Comparison of ENCODE assay signal across 8 cellular contexts in the genomic region with DNA sequence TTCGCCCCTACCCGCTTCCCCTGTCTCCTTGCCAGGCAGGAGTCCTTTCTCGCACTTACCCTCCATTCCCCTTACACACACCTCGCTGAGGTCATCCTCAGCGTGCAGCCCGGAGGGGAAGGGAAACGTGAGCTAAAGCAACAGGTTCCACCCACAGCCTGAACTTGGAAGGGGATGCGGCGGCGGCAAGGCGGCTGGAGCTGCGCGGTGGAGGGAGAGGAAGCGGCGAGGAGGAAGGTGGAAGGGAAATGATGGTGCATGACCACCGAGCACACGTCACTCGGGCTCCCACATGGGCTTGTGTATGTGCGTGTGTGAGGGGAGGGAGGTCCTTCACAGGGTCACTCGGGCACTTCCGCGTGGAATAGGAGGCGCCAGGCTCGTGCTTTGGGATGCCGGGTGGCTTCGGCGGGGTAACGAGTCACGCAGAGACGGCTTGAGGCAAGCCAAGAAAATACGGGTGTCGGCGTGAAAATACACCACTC.
DNase-seq lines count a peak whose midpoint lies in the region; ATAC-seq and TF ChIP-seq lines count a peak whose summit lies in the region.

No MANE protein-coding gene starts in this region.

- H3K27me3 ChIP-seq in ascending aorta (no peaks in the 10 kb centered on the region), right atrium auricular region (no peaks in the 10 kb centered on the region), prostate gland (replicated peaks; ENCODE audit: insufficient read depth) (no peaks in the 10 kb centered on the region)

- H3K4me3 ChIP-seq in AG10803 (ENCODE audit: low read length) (peak overlapping the region; percentile 85), ascending aorta (peak overlapping the region; percentile 69 to 93), right atrium auricular region (peak overlapping the region; percentile 79 to 80), prostate gland (peak overlapping the region; percentile 51 to 59)

- 1% methylated on average over 33 of the region's 33 CpGs for WGBS in prostate gland

- H3K9me3 ChIP-seq in ascending aorta, result no peaks in the 10 kb centered on the region
- H3K9me3 ChIP-seq in right atrium auricular region, result no peaks in the 10 kb centered on the region
- H3K9me3 ChIP-seq in prostate gland, result no peaks in the 10 kb centered on the region

- TF ChIP-seq POLR2A in prostate gland (IDR thresholded peaks at IDR 0.05), result no peak

- H3K27ac ChIP-seq in ascending aorta (peak overlapping the region; percentile 99 to 100), right atrium auricular region (peak overlapping the region; percentile 97 to 98), prostate gland (peak overlapping the region; percentile 88 to 89)

- TF ChIP-seq CTCF in AG10803 (conservative IDR thresholded peaks at IDR 0.05; ENCODE audit: low read length) (no peak), GM13976 (IDR thresholded peaks at IDR 0.05; ENCODE audit: borderline replicate concordance, control extremely low read depth, extremely low read depth, insufficient read depth, missing control alignments) (no peak), ascending aorta (IDR thresholded peaks at IDR 0.05) (no peak), right atrium auricular region (IDR thresholded peaks at IDR 0.05) (no peak), prostate gland (IDR thresholded peaks at IDR 0.05) (no peak)

- in situ Hi-C loops in GM13976 (cut with MboI; ENCODE audit: low sequenced_read_pairs, unreplicated experiment), result no loop called here

- H3K36me3 ChIP-seq in ascending aorta (no peaks in the 10 kb centered on the region), right atrium auricular region (no peaks in the 10 kb centered on the region), prostate gland (no peaks in the 10 kb centered on the region)

- ATAC-seq in HG02938 (IDR thresholded peaks at IDR 0.05; ENCODE audit: unreplicated experiment), result peak; percentile 44

- DNase-seq in AG10803 (ENCODE audit: low read depth) (peak; percentile 92), GM13976 (ENCODE audit: low spot score) (peak; percentile 54), NCI-H69 (lab: John Stamatoyannopoulos, UW) (peak; percentile 82), ascending aorta (ENCODE audit: low spot score in 2 of 2) (peak; percentile 62 to 93), right atrium auricular region (ENCODE audit: low spot score) (peak; percentile 82), prostate gland (ENCODE audit: low spot score) (peak; percentile 37)
- DNase-seq in effector CD4-positive, alpha-beta T cell, result no peak

- intact Hi-C loops in ascending aorta (cut with DNase I) (loop anchor here (1.0 to 2.0 kb wide), 3 partner anchors 42 to 146 kb away; no protein-coding TSS in a partner anchor), prostate gland (cut with DNase I) (no loop called here)

- peaks cover 3 to 24% of the 10 kb centered on the region in 2 donors for H3K4me1 ChIP-seq in ascending aorta
- H3K4me1 ChIP-seq in right atrium auricular region, result peaks cover 0 to 56% of the 10 kb centered on the region in 2 donors
- H3K4me1 ChIP-seq in prostate gland (replicated peaks), result no peaks in the 10 kb centered on the region
